32 cellular contexts compared by ENCODE assay signal in genomic region chr22:19223617-19224016, GRCh38.
"Had no signal": no experiment of that assay in that cellular context is flagged by ENCODE, and none has a peak within 500 bp of the region (broad histone marks: within the 10 kb centered on the region; RNA-seq: fewer than 3 reads in every experiment).

No MANE protein-coding gene starts in this region.

- H3K27ac Mint-ChIP-seq: activated B cell treated with CpG ODN at 0.5 μM for 24 hours; activated CD8-positive, alpha-beta T cell treated with anti-CD3 and anti-CD28 coated beads for 36 hours; activated naive CD4-positive, alpha-beta T cell treated with anti-CD3 and anti-CD28 coated beads for 36 hours; activated naive CD4-positive, alpha-beta T cell treated with anti-CD3 and anti-CD28 coated beads, Interleukin-2, amount 50 U/mL, for 24 hours; activated naive CD8-positive, alpha-beta T cell treated with anti-CD3 and anti-CD28 coated beads for 36 hours; activated naive CD8-positive, alpha-beta T cell treated with anti-CD3 and anti-CD28 coated beads, Interleukin-2, amount 50 U/mL, for 24 hours; activated T-helper 2 cell treated with anti-CD3 and anti-CD28 coated beads, Interferon-gamma antibody, Interleukin-2, Interleukin-4, amounts not matched to agents 10 μg/mL and 5 μg/mL and 100 μg/mL, durations not matched to agents 14 hours and 24 hours and 36 hours; endodermal cell; T-helper 1 cell treated with Interleukin-12 subunit alpha and Interleukin-12 subunit beta and Interleukin-4 antibody, amounts not matched to agents 30 μg/mL and 1 μg/mL, for 36 hours had no signal

- H3K9me3 Mint-ChIP-seq: activated B cell treated with CpG ODN at 0.5 μM for 24 hours; activated CD8-positive, alpha-beta T cell treated with anti-CD3 and anti-CD28 coated beads for 36 hours; activated naive CD4-positive, alpha-beta T cell treated with anti-CD3 and anti-CD28 coated beads for 36 hours; activated naive CD4-positive, alpha-beta T cell treated with anti-CD3 and anti-CD28 coated beads, Interleukin-2, amount 50 U/mL, for 24 hours; activated naive CD8-positive, alpha-beta T cell treated with anti-CD3 and anti-CD28 coated beads for 36 hours; activated naive CD8-positive, alpha-beta T cell treated with anti-CD3 and anti-CD28 coated beads, Interleukin-2, amount 50 U/mL, for 24 hours; activated T-cell treated with anti-CD3 and anti-CD28 coated beads, Interleukin-2, amount 50 U/mL, for 4 hours; activated T-helper 2 cell treated with anti-CD3 and anti-CD28 coated beads, Interferon-gamma antibody, Interleukin-2, Interleukin-4, amounts not matched to agents 10 μg/mL and 5 μg/mL and 100 μg/mL, durations not matched to agents 14 hours and 24 hours and 36 hours; endodermal cell; T-helper 1 cell treated with Interleukin-12 subunit alpha and Interleukin-12 subunit beta and Interleukin-4 antibody, amounts not matched to agents 30 μg/mL and 1 μg/mL, for 36 hours had no signal

- DNase-seq: activated B cell treated with CpG ODN at 0.5 μM for 24 hours; activated CD4-positive, alpha-beta T cell treated with anti-CD3 and anti-CD28 coated beads for 48 hours; activated CD4-positive, alpha-beta T cell treated with anti-CD3 and anti-CD28 coated beads, Interleukin-2, amount 50 U/mL, for 1 hour; activated CD4-positive, alpha-beta T cell treated with anti-CD3 and anti-CD28 coated beads, Interleukin-2, amount 50 U/mL, for 48 hours; activated CD8-positive, alpha-beta memory T cell treated with anti-CD3 and anti-CD28 coated beads for 24 hours; activated CD8-positive, alpha-beta T cell treated with anti-CD3 and anti-CD28 coated beads for 36 hours; activated effector memory CD4-positive, alpha-beta T cell treated with anti-CD3 and anti-CD28 coated beads, Interleukin-2, amount 50 U/mL, for 16 hours; activated naive CD4-positive, alpha-beta T cell treated with anti-CD3 and anti-CD28 coated beads for 36 hours; activated naive CD8-positive, alpha-beta T cell treated with anti-CD3 and anti-CD28 coated beads for 36 hours; activated naive CD8-positive, alpha-beta T cell treated with anti-CD3 and anti-CD28 coated beads, Interleukin-2, amount 50 U/mL, for 24 hours; activated T-cell treated with anti-CD3 and anti-CD28 coated beads, Interleukin-2, amount 50 U/mL, for 4 hours; amygdala; aorta; body of pancreas; caudate nucleus; colonic mucosa; dorsolateral prefrontal cortex; effector memory CD4-positive, alpha-beta T cell; endodermal cell; erythroblast; foreskin keratinocyte; gastrocnemius medialis; glutamatergic neuron; heart left ventricle; T-helper 9 cell; WERI-Rb-1 had no signal

- H3K27me3 Mint-ChIP-seq: activated B cell treated with CpG ODN at 0.5 μM for 24 hours; activated CD8-positive, alpha-beta T cell treated with anti-CD3 and anti-CD28 coated beads for 36 hours; activated naive CD4-positive, alpha-beta T cell treated with anti-CD3 and anti-CD28 coated beads, Interleukin-2, amount 50 U/mL, for 24 hours; activated naive CD8-positive, alpha-beta T cell treated with anti-CD3 and anti-CD28 coated beads for 36 hours; activated naive CD8-positive, alpha-beta T cell treated with anti-CD3 and anti-CD28 coated beads, Interleukin-2, amount 50 U/mL, for 24 hours had no signal

- H3K4me1 Mint-ChIP-seq: activated B cell treated with CpG ODN at 0.5 μM for 24 hours; activated naive CD4-positive, alpha-beta T cell treated with anti-CD3 and anti-CD28 coated beads, Interleukin-2, amount 50 U/mL, for 24 hours; activated naive CD8-positive, alpha-beta T cell treated with anti-CD3 and anti-CD28 coated beads for 36 hours; activated naive CD8-positive, alpha-beta T cell treated with anti-CD3 and anti-CD28 coated beads, Interleukin-2, amount 50 U/mL, for 24 hours; endodermal cell had no signal

- H3K9me3 ChIP-seq: adrenal gland, body of pancreas, colonic mucosa, esophagus muscularis mucosa, gastrocnemius medialis, heart left ventricle had no signal

- H3K4me3 Mint-ChIP-seq: activated B cell treated with CpG ODN at 0.5 μM for 24 hours; activated CD8-positive, alpha-beta T cell treated with anti-CD3 and anti-CD28 coated beads for 36 hours; activated naive CD4-positive, alpha-beta T cell treated with anti-CD3 and anti-CD28 coated beads for 36 hours; activated naive CD4-positive, alpha-beta T cell treated with anti-CD3 and anti-CD28 coated beads, Interleukin-2, amount 50 U/mL, for 24 hours; activated naive CD8-positive, alpha-beta T cell treated with anti-CD3 and anti-CD28 coated beads for 36 hours; activated naive CD8-positive, alpha-beta T cell treated with anti-CD3 and anti-CD28 coated beads, Interleukin-2, amount 50 U/mL, for 24 hours; activated T-cell treated with anti-CD3 and anti-CD28 coated beads, Interleukin-2, amount 50 U/mL, for 4 hours; endodermal cell; T-helper 1 cell treated with Interleukin-12 subunit alpha and Interleukin-12 subunit beta and Interleukin-4 antibody, amounts not matched to agents 30 μg/mL and 1 μg/mL, for 36 hours had no signal

- H3K36me3 ChIP-seq: colonic mucosa had no signal

- H3K27ac ChIP-seq: adrenal gland, body of pancreas, colonic mucosa, dorsolateral prefrontal cortex, esophagus muscularis mucosa, foreskin keratinocyte, heart left ventricle, WERI-Rb-1 had no signal

- H3K4me3 ChIP-seq: adrenal gland, body of pancreas, colonic mucosa, dorsolateral prefrontal cortex, esophagus muscularis mucosa, gastrocnemius medialis, heart left ventricle had no signal

- H3K4me1 ChIP-seq: adrenal gland, body of pancreas, colonic mucosa, foreskin keratinocyte had no signal

- ATAC-seq: activated CD4-positive, CD25-positive, alpha-beta regulatory T cell treated with anti-CD3 and anti-CD28 coated beads, Interleukin-2, amount 50 U/mL, for 24 hours; activated CD8-positive, alpha-beta T cell treated with anti-CD3 and anti-CD28 coated beads for 36 hours; activated naive CD8-positive, alpha-beta T cell treated with anti-CD3 and anti-CD28 coated beads, Interleukin-2, amount 50 U/mL, for 24 hours; activated T-cell treated with anti-CD3 and anti-CD28 coated beads, Interleukin-2, amount 50 U/mL, for 4 hours; body of pancreas; foreskin keratinocyte; gastrocnemius medialis; heart left ventricle had no signal

- H3K36me3 Mint-ChIP-seq: activated naive CD4-positive, alpha-beta T cell treated with anti-CD3 and anti-CD28 coated beads, Interleukin-2, amount 50 U/mL, for 24 hours; activated naive CD8-positive, alpha-beta T cell treated with anti-CD3 and anti-CD28 coated beads for 36 hours had no signal

- H3K27me3 ChIP-seq: adrenal gland, body of pancreas, colonic mucosa, dorsolateral prefrontal cortex, esophagus muscularis mucosa, foreskin keratinocyte, gastrocnemius medialis, heart left ventricle had no signal
